Comparison of ENCODE assay signal across 29 cellular contexts in the genomic region with DNA sequence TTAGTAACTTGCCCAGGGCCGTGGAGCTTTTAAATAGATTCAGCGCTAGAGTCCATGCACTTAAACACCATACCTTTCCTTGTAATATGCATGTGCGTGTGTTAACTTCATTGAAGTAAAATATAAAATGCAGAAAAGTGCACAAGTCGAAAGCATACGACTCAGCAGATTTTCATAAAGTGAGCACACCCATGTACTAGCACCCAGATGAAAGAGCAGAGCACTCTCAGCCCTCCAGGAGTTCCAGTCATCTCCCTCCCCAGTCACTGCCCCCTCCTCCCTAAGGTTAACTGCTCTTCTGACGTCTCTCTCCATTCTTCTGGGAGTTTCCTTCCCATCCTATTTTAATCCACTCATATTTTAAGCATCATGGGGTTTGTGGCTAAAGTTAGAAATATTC. TPM values are rescaled to one million over a fixed set of nuclear protein-coding genes. Genes with fewer than 3 reads are reported as not detected.
"Had no signal": no experiment of that assay in that cellular context is flagged by ENCODE, and none has a peak within 500 bp of the region (broad histone marks: within the 10 kb centered on the region; RNA-seq: fewer than 3 reads in every experiment).

No MANE protein-coding gene starts in this region.

- H3K4me1 ChIP-seq: Peyer's patch, SJSA1 had no signal

- H3K36me3 ChIP-seq: brain microvascular endothelial cell, MG63, Peyer's patch, SJSA1 had no signal

- H3K36me3 Mint-ChIP-seq: activated naive CD4-positive, alpha-beta T cell treated with anti-CD3 and anti-CD28 coated beads, Interleukin-2, amount 10 ng/mL, durations not matched to agents 7 days and 5 days had no signal

- H3K27me3 ChIP-seq: MG63, Peyer's patch, SJSA1 had no signal

- H3K9me3 Mint-ChIP-seq: activated B cell treated with CpG ODN at 0.5 μM for 24 hours; activated naive CD4-positive, alpha-beta T cell treated with anti-CD3 and anti-CD28 coated beads, Interleukin-2, amount 10 ng/mL, durations not matched to agents 7 days and 5 days; activated naive CD8-positive, alpha-beta T cell treated with anti-CD3 and anti-CD28 coated beads, Interleukin-2, amount 50 U/mL, for 24 hours; T-helper 1 cell treated with Interleukin-12 subunit alpha and Interleukin-12 subunit beta and Interleukin-4 antibody, amounts not matched to agents 30 μg/mL and 1 μg/mL, for 36 hours had no signal

- H3K27ac Mint-ChIP-seq: activated B cell treated with CpG ODN at 0.5 μM for 24 hours; activated CD4-positive, alpha-beta memory T cell treated with anti-CD3 and anti-CD28 coated beads, Interleukin-2, amount 10 ng/mL, durations not matched to agents 7 days and 5 days; activated CD8-positive, alpha-beta memory T cell treated with anti-CD3 and anti-CD28 coated beads, Interleukin-2, amount 10 ng/mL, durations not matched to agents 7 days and 5 days; activated naive CD4-positive, alpha-beta T cell treated with anti-CD3 and anti-CD28 coated beads, Interleukin-2, amount 10 ng/mL, durations not matched to agents 7 days and 5 days; activated naive CD8-positive, alpha-beta T cell; activated naive CD8-positive, alpha-beta T cell treated with anti-CD3 and anti-CD28 coated beads, Interleukin-2, amount 50 U/mL, for 24 hours; T-helper 1 cell treated with Interleukin-12 subunit alpha and Interleukin-12 subunit beta and Interleukin-4 antibody, amounts not matched to agents 30 μg/mL and 1 μg/mL, for 36 hours had no signal

- DNase-seq: activated B cell treated with CpG ODN at 0.5 μM for 24 hours; activated CD4-positive, alpha-beta memory T cell treated with anti-CD3 and anti-CD28 coated beads, Interleukin-2, amount 10 ng/mL, durations not matched to agents 7 days and 5 days; activated CD4-positive, alpha-beta T cell treated with anti-CD3 and anti-CD28 coated beads for 1 hour; activated CD4-positive, alpha-beta T cell treated with anti-CD3 and anti-CD28 coated beads for 48 hours; activated CD8-positive, alpha-beta memory T cell treated with anti-CD3 and anti-CD28 coated beads for 24 hours; activated CD8-positive, alpha-beta memory T cell treated with anti-CD3 and anti-CD28 coated beads, Interleukin-2, amount 10 ng/mL, durations not matched to agents 7 days and 5 days; activated CD8-positive, alpha-beta memory T cell treated with anti-CD3 and anti-CD28 coated beads, Interleukin-2, amount 50 U/mL, for 48 hours; activated effector memory CD4-positive, alpha-beta T cell treated with Interleukin-2 at 50 U/mL for 16 hours; activated naive CD4-positive, alpha-beta T cell treated with anti-CD3 and anti-CD28 coated beads, Interleukin-2, amount 10 ng/mL, durations not matched to agents 7 days and 5 days; activated naive CD8-positive, alpha-beta T cell treated with anti-CD3 and anti-CD28 coated beads, Interleukin-2, amount 50 U/mL, for 24 hours; activated T-cell treated with anti-CD3 and anti-CD28 coated beads, Interleukin-2, amount 50 U/mL, for 48 hours; brain microvascular endothelial cell; central memory CD4-positive, alpha-beta T cell; NCI-H1048; NCI-H1105 treated with DMSO at 0.1 percent for 48 hours; NCI-H2029; NCI-H345; NK-92 treated with Interleukin-12 subunit alpha and Interleukin-12 subunit beta, amount 100 ng/mL, for 24 hours; PC-3; RPMI8226; SHP77 treated with DMSO at 0.1 percent for 48 hours had no signal

- ATAC-seq: activated CD8-positive, alpha-beta memory T cell treated with anti-CD3 and anti-CD28 coated beads, Interleukin-2, amount 10 ng/mL, durations not matched to agents 7 days and 5 days; activated naive CD8-positive, alpha-beta T cell treated with anti-CD3 and anti-CD28 coated beads, Interleukin-2, amount 50 U/mL, for 24 hours had no signal

- H3K9ac ChIP-seq: SK-N-SH had no signal

- H3K4me3 ChIP-seq: MG63, Peyer's patch, SJSA1 had no signal

- H3K9me3 ChIP-seq: MG63, Peyer's patch, SJSA1, SK-N-SH had no signal

- H3K4me3 Mint-ChIP-seq: activated B cell treated with CpG ODN at 0.5 μM for 24 hours; activated CD4-positive, alpha-beta memory T cell treated with anti-CD3 and anti-CD28 coated beads, Interleukin-2, amount 10 ng/mL, durations not matched to agents 7 days and 5 days; activated CD8-positive, alpha-beta memory T cell treated with anti-CD3 and anti-CD28 coated beads, Interleukin-2, amount 10 ng/mL, durations not matched to agents 7 days and 5 days; activated naive CD4-positive, alpha-beta T cell treated with anti-CD3 and anti-CD28 coated beads, Interleukin-2, amount 10 ng/mL, durations not matched to agents 7 days and 5 days; activated naive CD8-positive, alpha-beta T cell; activated naive CD8-positive, alpha-beta T cell treated with anti-CD3 and anti-CD28 coated beads, Interleukin-2, amount 50 U/mL, for 24 hours; T-helper 1 cell treated with Interleukin-12 subunit alpha and Interleukin-12 subunit beta and Interleukin-4 antibody, amounts not matched to agents 30 μg/mL and 1 μg/mL, for 36 hours had no signal

- H3K27ac ChIP-seq: brain microvascular endothelial cell, Peyer's patch, SJSA1, VCaP had no signal

RNA-seq across cellular contexts. Expression of gene RDH12, which starts 20.2 kb away (rescaled TPM):
- total RNA-seq: activated B cell treated with CpG ODN at 0.5 μM for 24 hours; activated CD4-positive, alpha-beta memory T cell treated with anti-CD3 and anti-CD28 coated beads, Interleukin-2, amount 10 ng/mL, durations not matched to agents 7 days and 5 days; activated CD8-positive, alpha-beta memory T cell treated with anti-CD3 and anti-CD28 coated beads, Interleukin-2, amount 10 ng/mL, durations not matched to agents 7 days and 5 days; NCI-H460; PC-3; Peyer's patch; SJSA1 had no signal
- polyA plus RNA-seq: SK-N-SH had no signal
